ENCODE assay signal across 27 cellular contexts in genomic region chr2:184577741-184578140, GRCh38. TPM values are rescaled to one million over a fixed set of nuclear protein-coding genes. Genes with fewer than 3 reads are reported as not detected.
"Had no signal": no experiment of that assay in that cellular context is flagged by ENCODE, and none has a peak within 500 bp of the region (broad histone marks: within the 10 kb centered on the region; RNA-seq: fewer than 3 reads in every experiment).

No MANE protein-coding gene starts in this region.

- H3K4me1 ChIP-seq: esophagus squamous epithelium, left lung, tibial artery, vagina had no signal

- H3K4me3 ChIP-seq: coronary artery, esophagus squamous epithelium, left lung, tibial artery, vagina had no signal

- H3K27me3 ChIP-seq: brain microvascular endothelial cell, esophagus squamous epithelium, left lung, neutrophil, tibial artery, vagina had no signal

- H3K36me3 ChIP-seq: brain microvascular endothelial cell, esophagus squamous epithelium, left lung, neutrophil, tibial artery, vagina had no signal

- H3K4me3 Mint-ChIP-seq: activated B cell treated with CpG ODN at 0.5 μM for 24 hours; activated CD4-positive, alpha-beta T cell treated with anti-CD3 and anti-CD28 coated beads, Interleukin-2, amount 10 ng/mL, durations not matched to agents 24 days and 14 days; activated T-helper 1 cell treated with anti-CD3 and anti-CD28 coated beads, Interleukin-12 subunit alpha, Interleukin-12 subunit beta, Interleukin-2, Interleukin-4 antibody, amounts not matched to agents 30 ng/mL and 10 ng/mL and 1 ng/mL, durations not matched to agents 14 hours and 24 hours and 36 hours; central memory CD8-positive, alpha-beta T cell; naive thymus-derived CD8-positive, alpha-beta T cell had no signal

- H3K4me1 Mint-ChIP-seq: activated B cell treated with CpG ODN at 0.5 μM for 24 hours; activated CD4-positive, alpha-beta T cell treated with anti-CD3 and anti-CD28 coated beads, Interleukin-2, amount 10 ng/mL, durations not matched to agents 24 days and 14 days; central memory CD8-positive, alpha-beta T cell; naive thymus-derived CD8-positive, alpha-beta T cell had no signal

- H3K27ac ChIP-seq: brain microvascular endothelial cell, coronary artery, esophagus squamous epithelium, left lung, neutrophil, tibial artery, vagina had no signal

- H3K36me3 Mint-ChIP-seq: naive thymus-derived CD8-positive, alpha-beta T cell had no signal

- H3K27me3 Mint-ChIP-seq: activated B cell treated with CpG ODN at 0.5 μM for 24 hours; activated CD4-positive, alpha-beta T cell treated with anti-CD3 and anti-CD28 coated beads, Interleukin-2, amount 10 ng/mL, durations not matched to agents 24 days and 14 days; central memory CD8-positive, alpha-beta T cell; naive thymus-derived CD8-positive, alpha-beta T cell had no signal

- H3K9me3 ChIP-seq: esophagus squamous epithelium, left lung, neutrophil, tibial artery, vagina had no signal

- DNase-seq: activated B cell treated with CpG ODN at 0.5 μM for 24 hours; activated CD4-positive, alpha-beta T cell treated with anti-CD3 and anti-CD28 coated beads, Interleukin-2, amount 10 ng/mL, durations not matched to agents 24 days and 14 days; activated CD8-positive, alpha-beta memory T cell treated with anti-CD3 and anti-CD28 coated beads, Interleukin-2, amount 50 U/mL, for 48 hours; activated naive CD4-positive, alpha-beta T cell treated with Interleukin-2 at 50 U/mL for 16 hours; anterior cingulate cortex; brain microvascular endothelial cell; effector CD4-positive, alpha-beta T cell; esophagus squamous epithelium; glutamatergic neuron; hypothalamus; kidney; left lung; mammary epithelial cell; naive thymus-derived CD8-positive, alpha-beta T cell; posterior cingulate gyrus; retina; stimulated activated CD4-positive, alpha-beta T cell treated with anti-CD3 and anti-CD28 coated beads, Interleukin-15, amount 100 ng/mL, for 24 hours; stimulated activated CD4-positive, alpha-beta T cell treated with anti-CD3 and anti-CD28 coated beads, Interleukin-4, amount 100 ng/mL, for 1 hour; stimulated activated naive CD4-positive, alpha-beta T cell; T1000; tibial artery had no signal

- ATAC-seq: left lung; naive thymus-derived CD8-positive, alpha-beta T cell had no signal

- H3K9me3 Mint-ChIP-seq: activated B cell treated with CpG ODN at 0.5 μM for 24 hours; activated CD4-positive, alpha-beta T cell treated with anti-CD3 and anti-CD28 coated beads, Interleukin-2, amount 10 ng/mL, durations not matched to agents 24 days and 14 days; activated T-helper 1 cell treated with anti-CD3 and anti-CD28 coated beads, Interleukin-12 subunit alpha, Interleukin-12 subunit beta, Interleukin-2, Interleukin-4 antibody, amounts not matched to agents 30 ng/mL and 10 ng/mL and 1 ng/mL, durations not matched to agents 14 hours and 24 hours and 36 hours had no signal

- H3K27ac Mint-ChIP-seq: activated B cell treated with CpG ODN at 0.5 μM for 24 hours; activated CD4-positive, alpha-beta T cell treated with anti-CD3 and anti-CD28 coated beads, Interleukin-2, amount 10 ng/mL, durations not matched to agents 24 days and 14 days; activated T-helper 1 cell treated with anti-CD3 and anti-CD28 coated beads, Interleukin-12 subunit alpha, Interleukin-12 subunit beta, Interleukin-2, Interleukin-4 antibody, amounts not matched to agents 30 ng/mL and 10 ng/mL and 1 ng/mL, durations not matched to agents 14 hours and 24 hours and 36 hours; naive thymus-derived CD8-positive, alpha-beta T cell had no signal

RNA-seq across cellular contexts. Expression of gene ZNF804A, which starts 20.6 kb away (rescaled TPM):
- total RNA-seq: activated CD4-positive, alpha-beta T cell treated with anti-CD3 and anti-CD28 coated beads, Interleukin-2, amount 10 ng/mL, durations not matched to agents 24 days and 14 days; activated T-helper 1 cell treated with anti-CD3 and anti-CD28 coated beads, Interleukin-12 subunit alpha, Interleukin-12 subunit beta, Interleukin-2, Interleukin-4 antibody, amounts not matched to agents 30 ng/mL and 10 ng/mL and 1 ng/mL, durations not matched to agents 14 hours and 24 hours and 36 hours; endothelial cell of umbilical vein; mammary epithelial cell; naive thymus-derived CD8-positive, alpha-beta T cell had no signal
- polyA plus RNA-seq: mammary epithelial cell; naive thymus-derived CD8-positive, alpha-beta T cell had no signal
